18 cellular contexts compared by ENCODE assay signal in the genomic region with DNA sequence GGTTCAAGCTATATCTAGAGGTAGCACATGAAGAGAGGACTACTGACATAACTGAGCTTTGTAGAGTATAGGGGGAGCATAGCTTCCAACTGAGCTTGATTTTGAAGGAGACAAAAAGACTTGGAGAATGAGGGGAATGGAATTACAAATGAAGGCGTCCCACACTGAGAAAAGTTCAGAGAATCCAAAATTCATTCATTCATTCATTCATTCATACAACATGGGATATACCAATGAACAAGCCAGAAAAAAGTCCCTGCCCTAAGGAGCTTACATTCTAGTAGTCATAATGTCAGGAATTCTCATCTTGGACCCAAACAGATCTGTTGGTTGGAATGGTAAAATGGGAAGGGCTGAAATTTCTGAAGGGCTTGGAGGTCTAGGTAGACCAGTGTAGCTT.
"Had no signal": no experiment of that assay in that cellular context is flagged by ENCODE, and none has a peak within 500 bp of the region (broad histone marks: within the 10 kb centered on the region; RNA-seq: fewer than 3 reads in every experiment).

No MANE protein-coding gene starts in this region.

- H3K27me3 ChIP-seq: heart left ventricle, uterus had no signal

- H3K9me3 ChIP-seq: uterus had no signal

- ATAC-seq: activated T-cell treated with anti-CD3 and anti-CD28 coated beads, Interleukin-2, amount 50 U/mL, for 72 hours; heart left ventricle; left cardiac atrium; naive thymus-derived CD4-positive, alpha-beta T cell; WTC11 had no signal

- H3K4me1 Mint-ChIP-seq: activated CD4-positive, alpha-beta T cell treated with anti-CD3 and anti-CD28 coated beads, Interleukin-2, amount 10 ng/mL, durations not matched to agents 7 days and 5 days; brain had no signal

- H3K36me3 Mint-ChIP-seq: activated naive CD8-positive, alpha-beta T cell treated with anti-CD3 and anti-CD28 coated beads for 36 hours; brain; immature natural killer cell had no signal

- H3K27ac Mint-ChIP-seq: activated CD4-positive, alpha-beta T cell treated with anti-CD3 and anti-CD28 coated beads, Interleukin-2, amount 10 ng/mL, durations not matched to agents 7 days and 5 days; activated naive CD8-positive, alpha-beta T cell treated with anti-CD3 and anti-CD28 coated beads for 36 hours; activated T-cell treated with anti-CD3 and anti-CD28 coated beads, Interleukin-2, amount 50 U/mL, for 72 hours; brain; WTC11 had no signal

- H3K36me3 ChIP-seq: uterus had no signal

- H3K4me3 ChIP-seq: coronary artery, heart left ventricle, uterus had no signal

- H3K9me3 Mint-ChIP-seq: activated CD4-positive, alpha-beta T cell treated with anti-CD3 and anti-CD28 coated beads, Interleukin-2, amount 10 ng/mL, durations not matched to agents 7 days and 5 days; immature natural killer cell had no signal

- H3K4me3 Mint-ChIP-seq: activated CD4-positive, alpha-beta T cell treated with anti-CD3 and anti-CD28 coated beads, Interleukin-2, amount 10 ng/mL, durations not matched to agents 7 days and 5 days; activated naive CD8-positive, alpha-beta T cell treated with anti-CD3 and anti-CD28 coated beads for 36 hours; activated T-cell treated with anti-CD3 and anti-CD28 coated beads, Interleukin-2, amount 50 U/mL, for 72 hours; brain; immature natural killer cell; WTC11 had no signal

- H3K27ac ChIP-seq: coronary artery had no signal

- DNase-seq: activated CD4-positive, alpha-beta T cell treated with anti-CD3 and anti-CD28 coated beads, Interleukin-2, amount 10 ng/mL, durations not matched to agents 7 days and 5 days; activated CD8-positive, alpha-beta memory T cell treated with anti-CD3 and anti-CD28 coated beads, Interleukin-2, amount 50 U/mL, for 48 hours; activated gamma-delta T cell treated with Interleukin-2 at 50 U/mL for 16 hours; activated naive CD8-positive, alpha-beta T cell treated with anti-CD3 and anti-CD28 coated beads for 36 hours; activated T-cell treated with anti-CD3 and anti-CD28 coated beads, Interleukin-2, amount 50 U/mL, for 72 hours; amygdala; central memory CD4-positive, alpha-beta T cell; effector CD4-positive, alpha-beta T cell; heart left ventricle; immature natural killer cell; left cardiac atrium; naive thymus-derived CD4-positive, alpha-beta T cell; stimulated activated CD4-positive, alpha-beta T cell treated with anti-CD3 and anti-CD28 coated beads, Interleukin-15, amount 100 ng/mL, for 24 hours; stimulated activated CD4-positive, alpha-beta T cell treated with anti-CD3 and anti-CD28 coated beads, Interleukin-4, amount 100 ng/mL, for 24 hours; uterus had no signal
